In genomic region chr11:41379084-41379483, GRCh38 we compare ENCODE assay signal across 17 cellular contexts.
DNase-seq lines count a peak whose midpoint lies in the region; ATAC-seq, FAIRE-seq and TF ChIP-seq lines count a peak whose summit lies in the region.
"Had no signal": no experiment of that assay in that cellular context is flagged by ENCODE, and none has a peak within 500 bp of the region (broad histone marks: within the 10 kb centered on the region; RNA-seq: fewer than 3 reads in every experiment).

No MANE protein-coding gene starts in this region.

- H3K79me2 ChIP-seq in K562 (ENCODE audit: control insufficient read depth, insufficient read depth, low read length) (no peaks in the 10 kb centered on the region), neural cell (replicated peaks; ENCODE audit: insufficient read depth, low read length) (no peaks in the 10 kb centered on the region)

- no peak overlapping the region for H3K4me3 ChIP-seq in A673 (ENCODE audit: low read depth, low read length, poor library complexity, severe bottlenecking)
- H3K4me3 ChIP-seq in K562: no peak overlapping the region
- no peak overlapping the region for H3K4me3 ChIP-seq in neural cell (ENCODE audit: low read length)

- intact Hi-C loops in A673 (cut with micrococcal nuclease; ENCODE audit: unreplicated experiment) (no loop called here), K562 (cut with micrococcal nuclease) (no loop called here)

- peaks cover 10% of the 10 kb centered on the region for H3K4me1 Mint-ChIP-seq in glutamatergic neuron (ENCODE audit: low read depth, unreplicated experiment)
- H3K4me1 Mint-ChIP-seq: CD4-positive, alpha-beta memory T cell; IgD-negative memory B cell had no signal

- H3K9me2 ChIP-seq in neural cell (ENCODE audit: insufficient read depth, low read length): no peaks in the 10 kb centered on the region

- H2AFZ ChIP-seq in K562 (ENCODE audit: low read depth, low read length): no peak overlapping the region
- H2AFZ ChIP-seq in neural cell (ENCODE audit: low read depth, low read length): no peak overlapping the region

- no peaks in the 10 kb centered on the region for H3K9me1 ChIP-seq in K562 (ENCODE audit: control insufficient read depth, insufficient read depth, low read length)

- ATAC-seq in K562 (no peak), GM21447 (IDR thresholded peaks at IDR 0.05; ENCODE audit: unreplicated experiment) (no peak), HG02588 (IDR thresholded peaks at IDR 0.05; ENCODE audit: unreplicated experiment) (no peak)

- TF ChIP-seq RAD21 in K562 (CRISPR knock-in tag; conservative IDR thresholded peaks at IDR 0.05 in 1 of 2, IDR thresholded peaks at IDR 0.05 in 1 of 2): no peak
- no peak for TF ChIP-seq RAD21 in neural cell (conservative IDR thresholded peaks at IDR 0.05)

- H3K27me3 ChIP-seq in A673 (replicated peaks; ENCODE audit: insufficient read depth, low read depth, low read length, poor library complexity) (no peaks in the 10 kb centered on the region), K562 (ENCODE audit: control insufficient read depth in 2 of 2, insufficient read depth in 2 of 2, low read length in 2 of 2) (no peaks in the 10 kb centered on the region), neural cell (ENCODE audit: insufficient read depth, low read depth, low read length) (no peaks in the 10 kb centered on the region)
- H3K27me3 ChIP-seq: BE2C had no signal

- no peaks in the 10 kb centered on the region for H3F3A ChIP-seq in neural cell (ENCODE audit: insufficient read depth, low read length, poor library complexity, severe bottlenecking)

- no peak for TF ChIP-seq POLR2A in K562 (conservative IDR thresholded peaks at IDR 0.05)

- TF ChIP-seq EP300 in K562 (IDR thresholded peaks at IDR 0.05; ENCODE audit: low read length): no peak
- no peak for TF ChIP-seq EP300 in neural cell (conservative IDR thresholded peaks at IDR 0.05; ENCODE audit: poor library complexity, severe bottlenecking)

- H3K36me3 Mint-ChIP-seq in glutamatergic neuron (ENCODE audit: unreplicated experiment): no peaks in the 10 kb centered on the region
- H3K36me3 Mint-ChIP-seq: CD4-positive, alpha-beta memory T cell; IgD-negative memory B cell had no signal

- H3K27me3 Mint-ChIP-seq in glutamatergic neuron (ENCODE audit: unreplicated experiment): no peaks in the 10 kb centered on the region
- H3K27me3 Mint-ChIP-seq: CD4-positive, alpha-beta memory T cell; IgD-negative memory B cell had no signal

- TF ChIP-seq CTCF in A673 (conservative IDR thresholded peaks at IDR 0.05; ENCODE audit: low read depth, low read length) (no peak), K562 (IDR thresholded peaks at IDR 0.05 in 2 of 3, conservative IDR thresholded peaks at IDR 0.05 in 1 of 3; ENCODE audit: insufficient read depth in 2 of 3, low read depth in 1 of 3, low read length in 3 of 3) (no peak), neural cell (IDR thresholded peaks at IDR 0.05; ENCODE audit: poor library complexity, severe bottlenecking) (no peak), glutamatergic neuron (IDR thresholded peaks at IDR 0.05; ENCODE audit: partially characterized antibody, unreplicated experiment) (no peak)

- H3K9ac ChIP-seq in K562 (ENCODE audit: insufficient read depth in 1 of 2, low read depth in 2 of 2, low read length in 2 of 2) (no peak overlapping the region), neural cell (ENCODE audit: low read length) (no peak overlapping the region)

- H3K9me3 ChIP-seq in A673 (ENCODE audit: low read depth, low read length, poor library complexity, severe bottlenecking): no peaks in the 10 kb centered on the region
- no peaks in the 10 kb centered on the region for H3K9me3 ChIP-seq in K562 (replicated peaks; ENCODE audit: control insufficient read depth, insufficient read depth, low read depth, low read length)
- H3K9me3 ChIP-seq in neural cell (ENCODE audit: low read length): no peaks in the 10 kb centered on the region
- H3K9me3 ChIP-seq: BE2C had no signal

- POLR2A ChIA-PET in A673 (lab: Charles Lee; ENCODE audit: low non-redundant PET): no interaction called here
- POLR2A ChIA-PET in K562 (lab: Yijun Ruan, JAX): no interaction called here

- FAIRE-seq in K562 (lab: Jason Lieb, UNC): no peak
- FAIRE-seq: A204.1, GM18507 had no signal

- CTCF ChIA-PET in A673 (lab: Charles Lee): no interaction called here
- CTCF ChIA-PET in K562 (lab: Yijun Ruan, JAX; ENCODE audit: low intra/inter-chr PET ratio): no interaction called here

- in situ Hi-C loops in K562 (cut with MboI): no loop called here

- H3K9me3 Mint-ChIP-seq in glutamatergic neuron (ENCODE audit: unreplicated experiment): no peaks in the 10 kb centered on the region
- H3K9me3 Mint-ChIP-seq: H9 had no signal

- H3K36me3 ChIP-seq in A673 (ENCODE audit: insufficient read depth, low read length, poor library complexity, severe bottlenecking) (no peaks in the 10 kb centered on the region), K562 (ENCODE audit: control insufficient read depth, insufficient read depth, low read length) (no peaks in the 10 kb centered on the region), neural cell (ENCODE audit: insufficient read depth, low read length) (no peaks in the 10 kb centered on the region)
- H3K36me3 ChIP-seq: BE2C had no signal

- no peaks in the 10 kb centered on the region for H4K20me1 ChIP-seq in K562 (replicated peaks; ENCODE audit: control insufficient read depth, insufficient read depth, low read length)
- H4K20me1 ChIP-seq in neural cell (ENCODE audit: insufficient read depth): no peaks in the 10 kb centered on the region

- H3K4me1 ChIP-seq in A673 (ENCODE audit: insufficient read depth, low read length, poor library complexity, severe bottlenecking) (peaks cover 5% of the 10 kb centered on the region), K562 (replicated peaks in 1 of 2; ENCODE audit: control insufficient read depth in 2 of 2, insufficient read depth in 2 of 2, low read length in 2 of 2) (no peaks in the 10 kb centered on the region)
- H3K4me1 ChIP-seq: BE2C had no signal

- no peak overlapping the region for H3K27ac Mint-ChIP-seq in glutamatergic neuron (ENCODE audit: unreplicated experiment)
- H3K27ac Mint-ChIP-seq: CD4-positive, alpha-beta memory T cell; IgD-negative memory B cell had no signal

- BruUV-seq in A673 (replicated peaks; lab: Mats Ljungman, UMichigan) (no TSS peak), K562 (replicated peaks; lab: Mats Ljungman, UMichigan) (no TSS peak)

- H3K27ac ChIP-seq in A673 (ENCODE audit: low read depth, low read length, poor library complexity, severe bottlenecking) (no peak overlapping the region), K562 (ENCODE audit: extremely low read depth, low read depth, low read length) (no peak overlapping the region), neural cell (ENCODE audit: low read length) (peak overlapping the region; percentile 43)
- H3K27ac ChIP-seq: C4-2B had no signal

- H3K4me3 Mint-ChIP-seq in glutamatergic neuron (ENCODE audit: unreplicated experiment): no peak overlapping the region
- H3K4me3 Mint-ChIP-seq: CD4-positive, alpha-beta memory T cell; H9; IgD-negative memory B cell had no signal

- peak; percentile 41 for DNase-seq in A673 (ENCODE audit: low spot score)
- DNase-seq in NCI-H69 (lab: John Stamatoyannopoulos, UW): peak; percentile 79
- DNase-seq in K562 (ENCODE audit: extremely low read depth in 1 of 4, low spot score in 3 of 4): no peak
- DNase-seq in glutamatergic neuron: no peak
- no peak for DNase-seq in NCI-H526 (lab: John Stamatoyannopoulos, UW)
- DNase-seq: BE2C; CD4-positive, alpha-beta memory T cell; COR-L47; GOT3; H9 had no signal

- H3K4me2 ChIP-seq in K562 (ENCODE audit: insufficient read depth, low read length) (no peak overlapping the region), neural cell (ENCODE audit: low read length) (no peak overlapping the region)

TF ChIP-seq in K562, 482 proteins besides CTCF, POLR2A, EP300 and RAD21:
- TF ChIP-seq RFX1 (IDR thresholded peaks at IDR 0.05) (0 out of 2 replicates have a peak, but pooled peaks have one; percentile 5), TCF7 (IDR thresholded peaks at IDR 0.05; ENCODE audit: borderline replicate concordance) (no peak)

TF ChIP-seq in neural cell, 6 proteins besides CTCF, POLR2A, EP300 and RAD21:
- TF ChIP-seq SMC3 (conservative IDR thresholded peaks at IDR 0.05; ENCODE audit: poor library complexity) (no peak), EZH2 (IDR thresholded peaks at IDR 0.05; ENCODE audit: borderline replicate concordance, insufficient read depth, low read length, poor library complexity, severe bottlenecking) (no peak)

Comparison
In these comparisons a context has a peak if more than half of its experiments do, and no peak if none do; other contexts are left out.
1. DNase-seq: peak in A673 (single experiment) and NCI-H69 (single experiment); none in K562 (0 of 4), glutamatergic neuron (single experiment) and NCI-H526 (0 of 2).